In the genomic region with DNA sequence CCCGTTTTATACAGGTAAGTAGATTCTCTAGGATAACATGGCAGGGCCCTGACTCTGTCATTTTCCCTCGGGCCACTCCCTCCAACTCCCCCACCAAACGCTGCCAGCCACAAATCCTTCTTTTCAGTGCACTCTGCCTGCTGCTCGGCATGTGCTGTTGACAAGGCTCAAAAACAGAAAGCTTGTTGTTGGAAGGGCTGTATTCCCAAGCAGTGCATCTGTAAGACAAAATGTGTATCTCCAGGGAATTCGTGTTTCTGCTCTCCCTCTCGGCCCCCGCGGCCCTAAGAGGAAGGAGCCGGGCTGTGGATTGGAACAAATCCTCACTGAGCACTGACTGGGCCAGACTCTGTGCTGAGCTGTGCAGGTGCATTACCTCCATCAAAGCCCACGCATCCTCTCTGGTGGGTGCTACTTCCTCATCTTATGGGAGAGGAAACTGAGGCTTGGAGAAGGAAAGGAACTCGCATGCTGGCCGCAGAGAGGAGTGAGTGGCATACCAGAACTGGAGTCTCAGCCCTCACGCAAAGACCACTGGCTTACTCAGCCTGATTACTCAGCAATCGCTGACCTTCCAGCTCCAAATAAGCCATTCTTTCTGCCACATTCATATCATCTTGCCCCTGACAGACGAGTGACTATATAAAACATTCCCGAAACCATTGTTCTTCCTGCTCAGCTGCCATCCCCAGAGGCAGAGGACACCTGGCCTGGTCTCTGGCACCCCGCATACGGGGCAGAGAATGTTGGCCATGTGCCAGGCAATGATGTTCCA, we compare ENCODE assay signal across 18 cellular contexts. TPM values are rescaled to one million over a fixed set of nuclear protein-coding genes. Genes with fewer than 3 reads are reported as not detected.
DNase-seq lines count a peak whose midpoint lies in the region; ATAC-seq and TF ChIP-seq lines count a peak whose summit lies in the region.
"Had no signal": no experiment of that assay in that cellular context is flagged by ENCODE, and none has a peak within 500 bp of the region (broad histone marks: within the 10 kb centered on the region; RNA-seq: fewer than 3 reads in every experiment).

No MANE protein-coding gene starts in this region.

- no peak overlapping the region for H3K27ac ChIP-seq in brain microvascular endothelial cell
- H3K27ac ChIP-seq: dorsolateral prefrontal cortex, esophagus squamous epithelium had no signal

- no peak overlapping the region for H3K27ac Mint-ChIP-seq in activated naive CD4-positive, alpha-beta T cell treated with anti-CD3 and anti-CD28 coated beads, Interleukin-2, amount 10 ng/mL, durations not matched to agents 7 days and 5 days
- H3K27ac Mint-ChIP-seq in stimulated activated naive CD8-positive, alpha-beta T cell treated with anti-CD3 and anti-CD28 coated beads, Interleukin-15, amount 100 ng/mL, for 72 hours: no peak overlapping the region
- H3K27ac Mint-ChIP-seq: activated CD8-positive, alpha-beta memory T cell treated with anti-CD3 and anti-CD28 coated beads, Interleukin-2, amount 10 ng/mL, durations not matched to agents 7 days and 5 days; natural killer cell treated with Interleukin-12 subunit alpha and Interleukin-12 subunit beta and Interleukin-15 and Interleukin-18, amount 100 ng/mL, for 72 hours; T-helper 1 cell treated with Interleukin-12 subunit alpha and Interleukin-12 subunit beta and Interleukin-4 antibody, amounts not matched to agents 30 μg/mL and 1 μg/mL, for 36 hours had no signal

- H3K36me3 ChIP-seq in brain microvascular endothelial cell (replicated peaks): no peaks in the 10 kb centered on the region
- H3K36me3 ChIP-seq: esophagus squamous epithelium had no signal

- no peaks in the 10 kb centered on the region for H3K4me1 Mint-ChIP-seq in activated naive CD4-positive, alpha-beta T cell treated with anti-CD3 and anti-CD28 coated beads, Interleukin-2, amount 10 ng/mL, durations not matched to agents 7 days and 5 days
- no peaks in the 10 kb centered on the region for H3K4me1 Mint-ChIP-seq in stimulated activated naive CD8-positive, alpha-beta T cell treated with anti-CD3 and anti-CD28 coated beads, Interleukin-15, amount 100 ng/mL, for 72 hours
- H3K4me1 Mint-ChIP-seq: activated CD8-positive, alpha-beta memory T cell treated with anti-CD3 and anti-CD28 coated beads, Interleukin-2, amount 10 ng/mL, durations not matched to agents 7 days and 5 days had no signal

- no peak for ATAC-seq in stimulated activated naive CD8-positive, alpha-beta T cell treated with anti-CD3 and anti-CD28 coated beads, Interleukin-15, amount 100 ng/mL, for 72 hours
- ATAC-seq: activated CD4-positive, CD25-positive, alpha-beta regulatory T cell treated with anti-CD3 and anti-CD28 coated beads, Interleukin-2, amount 50 U/mL, for 24 hours; activated CD8-positive, alpha-beta memory T cell treated with anti-CD3 and anti-CD28 coated beads, Interleukin-2, amount 10 ng/mL, durations not matched to agents 7 days and 5 days; natural killer cell treated with Interleukin-12 subunit alpha and Interleukin-12 subunit beta and Interleukin-15 and Interleukin-18, amount 100 ng/mL, for 72 hours had no signal

- H3K4me3 ChIP-seq in brain microvascular endothelial cell (ENCODE audit: low read depth, low read length): no peak overlapping the region
- H3K4me3 ChIP-seq in skeletal muscle cell (ENCODE audit: low read depth, low read length): no peak overlapping the region
- H3K4me3 ChIP-seq: esophagus squamous epithelium had no signal

- DNase-seq in NCI-H2227 (lab: John Stamatoyannopoulos, UW; ENCODE audit: unreplicated experiment) (peak; percentile 42), NCI-H2227 treated with DMSO at 0.1 percent for 48 hours (lab: John Stamatoyannopoulos, UW) (no peak), M059J (ENCODE audit: low read depth) (peak; percentile 68), brain microvascular endothelial cell (peak; percentile 42), skeletal muscle cell (ENCODE audit: low read depth) (peak; percentile 18), NCI-H446 (lab: John Stamatoyannopoulos, UW) (no peak)
- DNase-seq in activated naive CD4-positive, alpha-beta T cell treated with anti-CD3 and anti-CD28 coated beads, Interleukin-2, amount 10 ng/mL, durations not matched to agents 7 days and 5 days: no peak
- DNase-seq in stimulated activated naive CD8-positive, alpha-beta T cell treated with anti-CD3 and anti-CD28 coated beads, Interleukin-15, amount 100 ng/mL, for 72 hours: no peak
- DNase-seq: activated CD8-positive, alpha-beta memory T cell treated with anti-CD3 and anti-CD28 coated beads, Interleukin-2, amount 10 ng/mL, durations not matched to agents 7 days and 5 days; activated naive CD4-positive, alpha-beta T cell; dorsolateral prefrontal cortex; esophagus squamous epithelium; MV-4-11; RPMI8226 had no signal

- peaks cover 27% of the 10 kb centered on the region for H3K27me3 Mint-ChIP-seq in activated naive CD4-positive, alpha-beta T cell treated with anti-CD3 and anti-CD28 coated beads, Interleukin-2, amount 10 ng/mL, durations not matched to agents 7 days and 5 days
- H3K27me3 Mint-ChIP-seq in stimulated activated naive CD8-positive, alpha-beta T cell treated with anti-CD3 and anti-CD28 coated beads, Interleukin-15, amount 100 ng/mL, for 72 hours: peaks cover 60% of the 10 kb centered on the region
- H3K27me3 Mint-ChIP-seq: activated CD8-positive, alpha-beta memory T cell treated with anti-CD3 and anti-CD28 coated beads, Interleukin-2, amount 10 ng/mL, durations not matched to agents 7 days and 5 days had no signal

- H3K9me3 Mint-ChIP-seq in activated naive CD4-positive, alpha-beta T cell treated with anti-CD3 and anti-CD28 coated beads, Interleukin-2, amount 10 ng/mL, durations not matched to agents 7 days and 5 days: peaks cover under 1% of the 10 kb centered on the region
- peaks cover 0 to 3% of the 10 kb centered on the region in 2 donors for H3K9me3 Mint-ChIP-seq in stimulated activated naive CD8-positive, alpha-beta T cell treated with anti-CD3 and anti-CD28 coated beads, Interleukin-15, amount 100 ng/mL, for 72 hours
- H3K9me3 Mint-ChIP-seq: natural killer cell treated with Interleukin-12 subunit alpha and Interleukin-12 subunit beta and Interleukin-15 and Interleukin-18, amount 100 ng/mL, for 72 hours had no signal

- no peaks in the 10 kb centered on the region for H3K27me3 ChIP-seq in brain microvascular endothelial cell (replicated peaks)

- in situ Hi-C loops in brain microvascular endothelial cell (cut with HindIII; ENCODE audit: low pct_ligation_motif_present, low sequenced_read_pairs): loop anchor here (25.0 kb wide), 1 partner anchor 346 kb away; no protein-coding TSS in a partner anchor

- CTCF ChIA-PET in activated naive CD4-positive, alpha-beta T cell treated with anti-CD3 and anti-CD28 coated beads, Interleukin-2, amount 10 ng/mL, durations not matched to agents 7 days and 5 days (lab: Charles Lee): no interaction called here

- no peaks in the 10 kb centered on the region for H3K36me3 Mint-ChIP-seq in activated naive CD4-positive, alpha-beta T cell treated with anti-CD3 and anti-CD28 coated beads, Interleukin-2, amount 10 ng/mL, durations not matched to agents 7 days and 5 days
- H3K36me3 Mint-ChIP-seq: activated CD8-positive, alpha-beta memory T cell treated with anti-CD3 and anti-CD28 coated beads, Interleukin-2, amount 10 ng/mL, durations not matched to agents 7 days and 5 days; natural killer cell treated with Interleukin-12 subunit alpha and Interleukin-12 subunit beta and Interleukin-15 and Interleukin-18, amount 100 ng/mL, for 72 hours had no signal

- no peak for TF ChIP-seq CTCF in brain microvascular endothelial cell (IDR thresholded peaks at IDR 0.05; ENCODE audit: low read depth, low read length, missing control alignments)

- no peak overlapping the region for H3K4me3 Mint-ChIP-seq in activated naive CD4-positive, alpha-beta T cell treated with anti-CD3 and anti-CD28 coated beads, Interleukin-2, amount 10 ng/mL, durations not matched to agents 7 days and 5 days
- no peak overlapping the region for H3K4me3 Mint-ChIP-seq in stimulated activated naive CD8-positive, alpha-beta T cell treated with anti-CD3 and anti-CD28 coated beads, Interleukin-15, amount 100 ng/mL, for 72 hours
- H3K4me3 Mint-ChIP-seq: activated CD8-positive, alpha-beta memory T cell treated with anti-CD3 and anti-CD28 coated beads, Interleukin-2, amount 10 ng/mL, durations not matched to agents 7 days and 5 days; brain; natural killer cell treated with Interleukin-12 subunit alpha and Interleukin-12 subunit beta and Interleukin-15 and Interleukin-18, amount 100 ng/mL, for 72 hours; T-helper 1 cell treated with Interleukin-12 subunit alpha and Interleukin-12 subunit beta and Interleukin-4 antibody, amounts not matched to agents 30 μg/mL and 1 μg/mL, for 36 hours had no signal

RNA-seq across cellular contexts. Expression of gene ENO4, which starts 33.5 kb away (rescaled TPM):
- total RNA-seq in M059J (2014; rRNA removed; shearing (Covaris generic)): not detected in 2 replicates
- total RNA-seq: activated CD8-positive, alpha-beta memory T cell treated with anti-CD3 and anti-CD28 coated beads, Interleukin-2, amount 10 ng/mL, durations not matched to agents 7 days and 5 days; natural killer cell treated with Interleukin-12 subunit alpha and Interleukin-12 subunit beta and Interleukin-15 and Interleukin-18, amount 100 ng/mL, for 72 hours had no signal

Comparison
In these comparisons a context has a peak if more than half of its experiments do, and no peak if none do; other contexts are left out.
1. DNase-seq: peak in NCI-H2227 (single experiment), M059J (single experiment), brain microvascular endothelial cell (single experiment) and skeletal muscle cell (single experiment); none in NCI-H2227 treated with DMSO at 0.1 percent for 48 hours (single experiment), NCI-H446 (0 of 2), activated naive CD4-positive, alpha-beta T cell treated with anti-CD3 and anti-CD28 coated beads, Interleukin-2, amount 10 ng/mL, durations not matched to agents 7 days and 5 days (single experiment) and stimulated activated naive CD8-positive, alpha-beta T cell treated with anti-CD3 and anti-CD28 coated beads, Interleukin-15, amount 100 ng/mL, for 72 hours (0 of 2).